In genomic region chr14:68247867-68248266, GRCh38 we compare ENCODE assay signal across 9 cellular contexts.
DNase-seq lines count a peak whose midpoint lies in the region; ATAC-seq, FAIRE-seq and TF ChIP-seq lines count a peak whose summit lies in the region.
"Had no signal": no experiment of that assay in that cellular context is flagged by ENCODE, and none has a peak within 500 bp of the region (broad histone marks: within the 10 kb centered on the region; RNA-seq: fewer than 3 reads in every experiment).

No MANE protein-coding gene starts in this region.

- H3K9me3 Mint-ChIP-seq in CD8-positive, alpha-beta memory T cell = no peaks in the 10 kb centered on the region
- H3K9me3 Mint-ChIP-seq: activated T-helper 1 cell treated with anti-CD3 and anti-CD28 coated beads, Interleukin-12 subunit alpha, Interleukin-12 subunit beta, Interleukin-2, Interleukin-4 antibody, amounts not matched to agents 30 ng/mL and 10 ng/mL and 1 ng/mL, durations not matched to agents 14 hours and 24 hours and 36 hours had no signal

- H3K36me3 Mint-ChIP-seq in CD8-positive, alpha-beta memory T cell = no peaks in the 10 kb centered on the region

- ATAC-seq in Panc1 = no peak
- ATAC-seq in pancreas = peak; percentile 18 to 57 (median 42)
- no peak for ATAC-seq in HG02571 (IDR thresholded peaks at IDR 0.05; ENCODE audit: unreplicated experiment)
- no peak for ATAC-seq in HG02870 (IDR thresholded peaks at IDR 0.05; ENCODE audit: unreplicated experiment)

- no peaks in the 10 kb centered on the region for H3K27me3 ChIP-seq in Panc1 (ENCODE audit: control insufficient read depth, insufficient read depth, low read length)
- H3K27me3 ChIP-seq in pancreas = no peaks in the 10 kb centered on the region
- no peaks in the 10 kb centered on the region for H3K27me3 ChIP-seq in CD8-positive, alpha-beta memory T cell (ENCODE audit: insufficient read depth, low read length, poor library complexity, severe bottlenecking)

- intact Hi-C loops in Panc1 (cut with micrococcal nuclease; ENCODE audit: unreplicated experiment) = loop anchor here (2.0 to 10.0 kb wide), 4 partner anchors 163 to 569 kb away; no protein-coding TSS in a partner anchor
- intact Hi-C loops in pancreas (cut with DNase I) = loop anchor here in 2 of 3 donors (5.0 to 10.0 kb wide), 4 partner anchors 313 to 567 kb away; no protein-coding TSS in a partner anchor

- CTCF ChIA-PET in Panc1 (lab: Charles Lee) = no interaction called here
- CTCF ChIA-PET in CD8-positive, alpha-beta memory T cell (lab: Charles Lee) = interaction anchor here (1.1 to 9.6 kb wide), 11 partner anchors 25 to 596 kb away, joined by 3 to 111 read pairs (median 9); partner anchors contain the start of gene ZFP36L1

- no peak for TF ChIP-seq CTCF in Panc1 (IDR thresholded peaks at IDR 0.05)
- TF ChIP-seq CTCF in fibroblast of mammary gland (conservative IDR thresholded peaks at IDR 0.05; ENCODE audit: control insufficient read depth, insufficient read depth, low read depth, low read length) = no peak
- no peak for TF ChIP-seq CTCF in pancreas (IDR thresholded peaks at IDR 0.05)

- H3K9me3 ChIP-seq in Panc1 (ENCODE audit: control insufficient read depth, insufficient read depth, low read depth, low read length) (no peaks in the 10 kb centered on the region), pancreas (no peaks in the 10 kb centered on the region)
- no peaks in the 10 kb centered on the region for H3K9me3 ChIP-seq in CD8-positive, alpha-beta memory T cell (ENCODE audit: low read length)

- DNase-seq in CD1c-positive myeloid dendritic cell (ENCODE audit: extremely low spot score) = peak; percentile 57
- no peak for DNase-seq in Panc1 (ENCODE audit: low read depth, low spot score)
- DNase-seq in fibroblast of mammary gland (ENCODE audit: low read depth) = peak; percentile 84
- DNase-seq in pancreas = no peak
- DNase-seq in T-helper 9 cell = no peak
- no peak for DNase-seq in CD8-positive, alpha-beta memory T cell

- H3K4me3 ChIP-seq in Panc1 (ENCODE audit: low read depth in 2 of 2, low read length in 2 of 2) = no peak overlapping the region
- no peak overlapping the region for H3K4me3 ChIP-seq in fibroblast of mammary gland (ENCODE audit: control insufficient read depth, low read depth, low read length)
- H3K4me3 ChIP-seq in pancreas = no peak overlapping the region
- no peak overlapping the region for H3K4me3 ChIP-seq in CD8-positive, alpha-beta memory T cell (ENCODE audit: low read length)

- no peak overlapping the region for H3K4me3 Mint-ChIP-seq in CD8-positive, alpha-beta memory T cell
- H3K4me3 Mint-ChIP-seq: activated T-helper 1 cell treated with anti-CD3 and anti-CD28 coated beads, Interleukin-12 subunit alpha, Interleukin-12 subunit beta, Interleukin-2, Interleukin-4 antibody, amounts not matched to agents 30 ng/mL and 10 ng/mL and 1 ng/mL, durations not matched to agents 14 hours and 24 hours and 36 hours had no signal

- POLR2A ChIA-PET in Panc1 (lab: Charles Lee) = no interaction called here
- POLR2A ChIA-PET in CD8-positive, alpha-beta memory T cell (lab: Charles Lee) = interaction anchor here (4.3 kb wide), 1 partner anchor 568 kb away, joined by 25 read pairs; no protein-coding TSS in a partner anchor

- peaks cover 62% of the 10 kb centered on the region for H3K4me1 ChIP-seq in Panc1 (ENCODE audit: control insufficient read depth, insufficient read depth, low read length)
- peaks cover 36 to 72% (median 40%) of the 10 kb centered on the region in 3 donors for H3K4me1 ChIP-seq in pancreas
- peaks cover 12% of the 10 kb centered on the region for H3K4me1 ChIP-seq in CD8-positive, alpha-beta memory T cell (ENCODE audit: insufficient read depth, low read length)

- H3K36me3 ChIP-seq in Panc1 (ENCODE audit: control insufficient read depth, insufficient read depth, low read length) (no peaks in the 10 kb centered on the region), pancreas (no peaks in the 10 kb centered on the region)
- H3K36me3 ChIP-seq in CD8-positive, alpha-beta memory T cell (ENCODE audit: insufficient read depth, low read length) = no peaks in the 10 kb centered on the region

- H3K27ac ChIP-seq in Panc1 (ENCODE audit: low read length) (peak overlapping the region; percentile 88), pancreas (peak overlapping the region; percentile 18 to 88 (median 66))
- H3K27ac ChIP-seq in CD8-positive, alpha-beta memory T cell (ENCODE audit: low read depth, low read length) = no peak overlapping the region

- WGBS in pancreas, 2 donors = 26 to 32% methylated on average over 4 of the region's 4 CpGs

- peak overlapping the region in 1 of 8 donors; percentile 26 for H3K27ac Mint-ChIP-seq in CD8-positive, alpha-beta memory T cell
- H3K27ac Mint-ChIP-seq: activated T-helper 1 cell treated with anti-CD3 and anti-CD28 coated beads, Interleukin-12 subunit alpha, Interleukin-12 subunit beta, Interleukin-2, Interleukin-4 antibody, amounts not matched to agents 30 ng/mL and 10 ng/mL and 1 ng/mL, durations not matched to agents 14 hours and 24 hours and 36 hours had no signal

- H3K27me3 Mint-ChIP-seq in CD8-positive, alpha-beta memory T cell = no peaks in the 10 kb centered on the region

- peaks cover 8 to 17% (median 14%) of the 10 kb centered on the region in 3 donors for H3K4me1 Mint-ChIP-seq in CD8-positive, alpha-beta memory T cell

- BruUV-seq in Panc1 (replicated peaks; lab: Mats Ljungman, UMichigan) = no TSS peak

- FAIRE-seq in pancreas (lab: Jason Lieb, UNC) = no peak

- in situ Hi-C loops in Panc1 (cut with HindIII; ENCODE audit: low pct_unique_long_range_greater_than_20kb, low sequenced_read_pairs) = no loop called here

Comparison
In these comparisons a context has a peak if more than half of its experiments do, and no peak if none do; other contexts are left out.
1. DNase-seq: peak in CD1c-positive myeloid dendritic cell (single experiment) and fibroblast of mammary gland (single experiment); none in Panc1 (single experiment), pancreas (0 of 6), T-helper 9 cell (single experiment) and CD8-positive, alpha-beta memory T cell (0 of 5).
2. ATAC-seq: peak in pancreas (4 of 4); none in Panc1 (single experiment), HG02571 (single experiment) and HG02870 (single experiment).